18 cellular contexts compared by ENCODE assay signal in genomic region chr5:138140268-138140667, GRCh38. TPM values are rescaled to one million over a fixed set of nuclear protein-coding genes. Genes with fewer than 3 reads are reported as not detected.
A peak's percentile ranks its signal among the peaks of the same experiment; 100 is the strongest.
DNase-seq lines count a peak whose midpoint lies in the region; TF ChIP-seq lines count a peak whose summit lies in the region.
"Had no signal": no experiment of that assay in that cellular context is flagged by ENCODE, and none has a peak within 500 bp of the region (broad histone marks: within the 10 kb centered on the region; RNA-seq: fewer than 3 reads in every experiment).

No MANE protein-coding gene starts in this region.

- H3K4me1 Mint-ChIP-seq in brain (peaks cover 20% of the 10 kb centered on the region), neural crest cell (peaks cover 12% of the 10 kb centered on the region)

- H3K4me3 Mint-ChIP-seq in brain (peak overlapping the region in 4 of 5 experiments; percentile 15 to 92 (median 42)), neural crest cell (peak overlapping the region; percentile 51)
- H3K4me3 Mint-ChIP-seq: CD8-positive, alpha-beta T cell had no signal

- DNase-seq in Karpas-422 (no peak), neural crest cell (ENCODE audit: low read depth, low spot score) (no peak), MG63 (no peak), DMS53 (lab: John Stamatoyannopoulos, UW) (no peak), cerebellar nuclear complex (lab: John Stamatoyannopoulos, UW) (no peak)
- DNase-seq: BE2C; CD8-positive, alpha-beta T cell; COR-L47; DMS153; DND-41; GDM1; GOT3; H9 had no signal

- H3K27ac Mint-ChIP-seq in brain (no peak overlapping the region), neural crest cell (ENCODE audit: unreplicated experiment) (no peak overlapping the region)
- H3K27ac Mint-ChIP-seq: CD8-positive, alpha-beta T cell; H9 had no signal

- H2AFZ ChIP-seq in Karpas-422 (ENCODE audit: low read length): peak overlapping the region; percentile 94

- peak overlapping the region; percentile 69; the same call in 1 of the 2 replicates for H3K27ac ChIP-seq in Karpas-422 (ENCODE audit: low read length)
- H3K27ac ChIP-seq: A549, C4-2B had no signal

- H3K9me3 Mint-ChIP-seq in brain: no peaks in the 10 kb centered on the region
- H3K9me3 Mint-ChIP-seq in neural crest cell: no peaks in the 10 kb centered on the region
- H3K9me3 Mint-ChIP-seq: CD8-positive, alpha-beta T cell had no signal

- no peaks in the 10 kb centered on the region for H3K27me3 ChIP-seq in Karpas-422 (ENCODE audit: low read length)
- H3K27me3 ChIP-seq in MG63: no peaks in the 10 kb centered on the region

- peaks cover 27% of the 10 kb centered on the region for H3K4me1 ChIP-seq in Karpas-422 (ENCODE audit: low read length)
- H3K4me1 ChIP-seq: A549, BE2C had no signal

- no peaks in the 10 kb centered on the region for H3K79me2 ChIP-seq in Karpas-422 (ENCODE audit: low read length)

- H3K36me3 ChIP-seq in Karpas-422 (ENCODE audit: insufficient read depth, low read length): no peaks in the 10 kb centered on the region
- no peaks in the 10 kb centered on the region for H3K36me3 ChIP-seq in MG63
- H3K36me3 ChIP-seq: BE2C had no signal

- peak overlapping the region; percentile 58 for H3K9ac ChIP-seq in Karpas-422 (ENCODE audit: low read length)

- H3K36me3 Mint-ChIP-seq in brain (no peaks in the 10 kb centered on the region), neural crest cell (ENCODE audit: low read depth) (no peaks in the 10 kb centered on the region)
- H3K36me3 Mint-ChIP-seq: CD8-positive, alpha-beta T cell had no signal

- H4K20me1 ChIP-seq in Karpas-422 (ENCODE audit: insufficient read depth, low read depth, low read length): no peaks in the 10 kb centered on the region

- H3K9me2 ChIP-seq in Karpas-422 (replicated peaks; ENCODE audit: insufficient read depth, low read length): no peaks in the 10 kb centered on the region

- 0 out of 2 replicates have a peak overlapping the region, but pooled peaks have one; percentile 70 for H3K4me3 ChIP-seq in Karpas-422 (ENCODE audit: low read length)
- no peak overlapping the region for H3K4me3 ChIP-seq in MG63
- H3K4me3 ChIP-seq: A549 had no signal

- no peaks in the 10 kb centered on the region for H3K27me3 Mint-ChIP-seq in brain
- no peaks in the 10 kb centered on the region for H3K27me3 Mint-ChIP-seq in neural crest cell (ENCODE audit: low read depth)

- TF ChIP-seq CTCF in brain (conservative IDR thresholded peaks at IDR 0.05): no peak
- no peak for TF ChIP-seq CTCF in neural crest cell (conservative IDR thresholded peaks at IDR 0.05)

- H3K9me3 ChIP-seq in Karpas-422 (ENCODE audit: low read length) (no peaks in the 10 kb centered on the region), MG63 (0 out of 2 replicates have a peak, but pooled peaks cover 2% of the 10 kb centered on the region)
- H3K9me3 ChIP-seq: A549, BE2C had no signal

- H3K4me2 ChIP-seq in Karpas-422 (ENCODE audit: low read depth, low read length, poor library complexity, severe bottlenecking): peak overlapping the region; percentile 99
- H3K4me2 ChIP-seq: A549 had no signal

RNA-seq across cellular contexts. Expression of gene NME5, which starts 1.0 kb away (rescaled TPM):
- total RNA-seq in Karpas-422 (2014; rRNA removed; shearing (Covaris generic); ENCODE audit: low replicate concordance): 1.3 and 2.0 TPM in 2 replicates
- 5.1 TPM for polyA plus RNA-seq in brain (ENCODE audit: insufficient read depth, low read depth, low replicate concordance)
- 6.3 and 8.4 TPM in 2 replicates for total RNA-seq in neural crest cell
- not detected in 2 replicates for total RNA-seq in MG63 (2014; rRNA removed; shearing (Covaris generic); ENCODE audit: low replicate concordance)
- total RNA-seq: CD8-positive, alpha-beta T cell; HT-29 had no signal
- polyA plus RNA-seq: A549 had no signal

RNA-seq across cellular contexts. Expression of gene BRD8, which starts 38.2 kb away (rescaled TPM):
- 44.9 and 51.9 TPM in 2 replicates for total RNA-seq in Karpas-422 (2014; rRNA removed; shearing (Covaris generic); ENCODE audit: low replicate concordance)
- 41.7 TPM for polyA plus RNA-seq in brain (ENCODE audit: insufficient read depth, low read depth, low replicate concordance)
- total RNA-seq in neural crest cell: 101 and 108 TPM in 2 replicates
- total RNA-seq in MG63 (2014; rRNA removed; shearing (Covaris generic); ENCODE audit: low replicate concordance): 64.9 and 106 TPM in 2 replicates

RNA-seq across cellular contexts. Expression of gene KIF20A, which starts 38.6 kb away (rescaled TPM):
- 16.9 and 26.5 TPM in 2 replicates for total RNA-seq in Karpas-422 (2014; rRNA removed; shearing (Covaris generic); ENCODE audit: low replicate concordance)
- 26.0 TPM for polyA plus RNA-seq in brain (ENCODE audit: insufficient read depth, low read depth, low replicate concordance)
- total RNA-seq in neural crest cell: 76.9 and 77.6 TPM in 2 replicates
- total RNA-seq in MG63 (2014; rRNA removed; shearing (Covaris generic); ENCODE audit: low replicate concordance): 111 and 129 TPM in 2 replicates

RNA-seq across cellular contexts. Expression of gene WNT8A, which starts 56.4 kb away (rescaled TPM):
- total RNA-seq in Karpas-422 (2014; rRNA removed; shearing (Covaris generic); ENCODE audit: low replicate concordance): not detected in 2 replicates
- not detected for polyA plus RNA-seq in brain (ENCODE audit: insufficient read depth, low read depth, low replicate concordance)
- total RNA-seq in neural crest cell: not detected in 2 replicates
- total RNA-seq in MG63 (2014; rRNA removed; shearing (Covaris generic); ENCODE audit: low replicate concordance): not detected in 2 replicates
- total RNA-seq: CD8-positive, alpha-beta T cell; HT-29 had no signal
- polyA plus RNA-seq: A549, AG04450 had no signal
